Comparison of ENCODE assay signal across 23 cellular contexts in the genomic region with DNA sequence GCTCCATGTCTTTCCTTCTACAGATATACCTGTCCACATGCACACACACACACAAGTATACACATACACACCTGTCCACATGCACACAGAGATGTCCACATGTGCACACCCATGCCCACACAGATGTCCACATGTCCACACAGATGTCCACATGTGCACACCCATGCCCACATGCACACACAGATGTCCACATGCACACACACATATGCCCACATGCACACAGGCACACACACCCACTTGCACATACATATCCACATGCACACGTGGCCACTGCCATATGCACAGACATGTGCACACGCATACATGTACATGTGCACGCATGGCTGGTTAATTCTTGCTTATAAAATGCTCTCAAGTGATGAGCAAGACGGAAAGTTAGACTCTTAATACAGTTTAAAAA. TPM values are rescaled to one million over a fixed set of nuclear protein-coding genes. Genes with fewer than 3 reads are reported as not detected.
A peak's percentile ranks its signal among the peaks of the same experiment; 100 is the strongest.
DNase-seq lines count a peak whose midpoint lies in the region; TF ChIP-seq lines count a peak whose summit lies in the region.
"Had no signal": no experiment of that assay in that cellular context is flagged by ENCODE, and none has a peak within 500 bp of the region (broad histone marks: within the 10 kb centered on the region; RNA-seq: fewer than 3 reads in every experiment).

No MANE protein-coding gene starts in this region.

- intact Hi-C loops in activated CD4-positive, alpha-beta memory T cell treated with anti-CD3 and anti-CD28 coated beads for 36 hours (cut with micrococcal nuclease): no loop called here
- intact Hi-C loops in CD14-positive monocyte (cut with micrococcal nuclease): no loop called here
- intact Hi-C loops in activated T-helper 1 cell treated with anti-CD3 and anti-CD28 coated beads, Interleukin-12 subunit alpha, Interleukin-12 subunit beta, Interleukin-2, Interleukin-4 antibody, amounts not matched to agents 30 ng/mL and 10 ng/mL and 1 ng/mL, durations not matched to agents 14 hours and 24 hours and 36 hours (cut with micrococcal nuclease): no loop called here

- no peak overlapping the region for H3K9ac ChIP-seq in liver (ENCODE audit: low read depth in 1 of 2, low read length in 2 of 2)
- H3K9ac ChIP-seq: GM23248, KMS-11 had no signal

- H3K9me3 ChIP-seq in liver (ENCODE audit: control insufficient read depth in 4 of 4, low read length in 3 of 4): no peaks in the 10 kb centered on the region
- H3K9me3 ChIP-seq: colonic mucosa, gastroesophageal sphincter had no signal

- peaks cover 50% of the 10 kb centered on the region for H3K4me1 Mint-ChIP-seq in activated CD4-positive, alpha-beta memory T cell treated with anti-CD3 and anti-CD28 coated beads for 36 hours (ENCODE audit: low read depth)
- peaks cover 41% of the 10 kb centered on the region for H3K4me1 Mint-ChIP-seq in activated CD4-positive, alpha-beta memory T cell treated with anti-CD3 and anti-CD28 coated beads, Interleukin-2, amount 10 ng/mL, durations not matched to agents 7 days and 5 days
- H3K4me1 Mint-ChIP-seq in CD14-positive monocyte: peaks cover 3% of the 10 kb centered on the region
- peaks cover 33% of the 10 kb centered on the region for H3K4me1 Mint-ChIP-seq in activated T-helper 1 cell treated with anti-CD3 and anti-CD28 coated beads, Interleukin-12 subunit alpha, Interleukin-12 subunit beta, Interleukin-2, Interleukin-4 antibody, amounts not matched to agents 30 ng/mL and 10 ng/mL and 1 ng/mL, durations not matched to agents 14 hours and 24 hours and 36 hours (ENCODE audit: low read depth)

- DNase-seq in activated CD4-positive, alpha-beta memory T cell treated with anti-CD3 and anti-CD28 coated beads for 36 hours: no peak
- DNase-seq in activated CD4-positive, alpha-beta memory T cell treated with anti-CD3 and anti-CD28 coated beads, Interleukin-2, amount 10 ng/mL, durations not matched to agents 7 days and 5 days: no peak
- DNase-seq in CD14-positive monocyte (ENCODE audit: low spot score) (no peak), HT-29 (ENCODE audit: low spot score) (no peak), activated gamma-delta T cell (lab: John Stamatoyannopoulos, UW) (no peak), DMS 273 (lab: John Stamatoyannopoulos, UW; ENCODE audit: unreplicated experiment) (no peak)
- no peak for DNase-seq in activated T-helper 1 cell treated with anti-CD3 and anti-CD28 coated beads, Interleukin-12 subunit alpha, Interleukin-12 subunit beta, Interleukin-2, Interleukin-4 antibody, amounts not matched to agents 30 ng/mL and 10 ng/mL and 1 ng/mL, durations not matched to agents 14 hours and 24 hours and 36 hours (ENCODE audit: low spot score)
- DNase-seq: activated CD8-positive, alpha-beta memory T cell treated with anti-CD3 and anti-CD28 coated beads, Interleukin-2, amount 10 ng/mL, durations not matched to agents 7 days and 5 days; activated gamma-delta T cell treated with Interleukin-2 at 50 U/mL for 16 hours; colonic mucosa; DMS79; effector memory CD8-positive, alpha-beta T cell; GF-D8; GM23248; hypothalamus; NCI-H1436 treated with DMSO at 0.1 percent for 48 hours; NCI-H510A; PC-9; SIG-M5 had no signal

- H3K27me3 Mint-ChIP-seq in activated CD4-positive, alpha-beta memory T cell treated with anti-CD3 and anti-CD28 coated beads for 36 hours: no peaks in the 10 kb centered on the region
- no peaks in the 10 kb centered on the region for H3K27me3 Mint-ChIP-seq in activated CD4-positive, alpha-beta memory T cell treated with anti-CD3 and anti-CD28 coated beads, Interleukin-2, amount 10 ng/mL, durations not matched to agents 7 days and 5 days
- no peaks in the 10 kb centered on the region for H3K27me3 Mint-ChIP-seq in CD14-positive monocyte (ENCODE audit: low read depth in 3 of 3)
- no peaks in the 10 kb centered on the region for H3K27me3 Mint-ChIP-seq in activated T-helper 1 cell treated with anti-CD3 and anti-CD28 coated beads, Interleukin-12 subunit alpha, Interleukin-12 subunit beta, Interleukin-2, Interleukin-4 antibody, amounts not matched to agents 30 ng/mL and 10 ng/mL and 1 ng/mL, durations not matched to agents 14 hours and 24 hours and 36 hours (ENCODE audit: insufficient read depth)
- H3K27me3 Mint-ChIP-seq: activated CD8-positive, alpha-beta memory T cell treated with anti-CD3 and anti-CD28 coated beads, Interleukin-2, amount 10 ng/mL, durations not matched to agents 7 days and 5 days; effector memory CD8-positive, alpha-beta T cell; type B pancreatic cell had no signal

- H3K27me3 ChIP-seq in liver (ENCODE audit: control insufficient read depth in 4 of 4, insufficient read depth in 4 of 4, low read length in 3 of 4): no peaks in the 10 kb centered on the region
- H3K27me3 ChIP-seq: colonic mucosa, gastroesophageal sphincter had no signal

- POLR2A ChIA-PET in activated CD4-positive, alpha-beta memory T cell treated with anti-CD3 and anti-CD28 coated beads for 36 hours (lab: Charles Lee): no interaction called here
- POLR2A ChIA-PET in activated CD4-positive, alpha-beta memory T cell treated with anti-CD3 and anti-CD28 coated beads, Interleukin-2, amount 10 ng/mL, durations not matched to agents 7 days and 5 days (lab: Charles Lee): no interaction called here

- CTCF ChIA-PET in activated CD4-positive, alpha-beta memory T cell treated with anti-CD3 and anti-CD28 coated beads for 36 hours (lab: Charles Lee): no interaction called here
- CTCF ChIA-PET in activated CD4-positive, alpha-beta memory T cell treated with anti-CD3 and anti-CD28 coated beads, Interleukin-2, amount 10 ng/mL, durations not matched to agents 7 days and 5 days (lab: Charles Lee): no interaction called here

- H3K9me3 Mint-ChIP-seq in activated CD4-positive, alpha-beta memory T cell treated with anti-CD3 and anti-CD28 coated beads for 36 hours: peaks cover 2% of the 10 kb centered on the region
- peaks cover 2% of the 10 kb centered on the region for H3K9me3 Mint-ChIP-seq in activated CD4-positive, alpha-beta memory T cell treated with anti-CD3 and anti-CD28 coated beads, Interleukin-2, amount 10 ng/mL, durations not matched to agents 7 days and 5 days
- H3K9me3 Mint-ChIP-seq in CD14-positive monocyte: no peaks in the 10 kb centered on the region
- H3K9me3 Mint-ChIP-seq in activated T-helper 1 cell treated with anti-CD3 and anti-CD28 coated beads, Interleukin-12 subunit alpha, Interleukin-12 subunit beta, Interleukin-2, Interleukin-4 antibody, amounts not matched to agents 30 ng/mL and 10 ng/mL and 1 ng/mL, durations not matched to agents 14 hours and 24 hours and 36 hours: peaks cover 7% of the 10 kb centered on the region
- H3K9me3 Mint-ChIP-seq: effector memory CD8-positive, alpha-beta T cell had no signal

- peak overlapping the region; percentile 52 for H3K27ac Mint-ChIP-seq in activated CD4-positive, alpha-beta memory T cell treated with anti-CD3 and anti-CD28 coated beads for 36 hours
- H3K27ac Mint-ChIP-seq in activated CD4-positive, alpha-beta memory T cell treated with anti-CD3 and anti-CD28 coated beads, Interleukin-2, amount 10 ng/mL, durations not matched to agents 7 days and 5 days: no peak overlapping the region
- peak overlapping the region in 4 of 7 donors; percentile 9 to 55 (median 28) for H3K27ac Mint-ChIP-seq in CD14-positive monocyte
- H3K27ac Mint-ChIP-seq in activated T-helper 1 cell treated with anti-CD3 and anti-CD28 coated beads, Interleukin-12 subunit alpha, Interleukin-12 subunit beta, Interleukin-2, Interleukin-4 antibody, amounts not matched to agents 30 ng/mL and 10 ng/mL and 1 ng/mL, durations not matched to agents 14 hours and 24 hours and 36 hours: peak overlapping the region; percentile 1
- H3K27ac Mint-ChIP-seq: activated CD8-positive, alpha-beta memory T cell treated with anti-CD3 and anti-CD28 coated beads, Interleukin-2, amount 10 ng/mL, durations not matched to agents 7 days and 5 days; type B pancreatic cell had no signal

- 91% methylated on average over 4 of the region's 4 CpGs for WGBS in liver

- H3K4me3 ChIP-seq in liver (ENCODE audit: low read depth in 1 of 3, low read length in 3 of 3): no peak overlapping the region
- H3K4me3 ChIP-seq: colonic mucosa, gastroesophageal sphincter, GM23248, PC-9 had no signal

- H3K4me3 Mint-ChIP-seq in activated CD4-positive, alpha-beta memory T cell treated with anti-CD3 and anti-CD28 coated beads for 36 hours: no peak overlapping the region
- H3K4me3 Mint-ChIP-seq in activated CD4-positive, alpha-beta memory T cell treated with anti-CD3 and anti-CD28 coated beads, Interleukin-2, amount 10 ng/mL, durations not matched to agents 7 days and 5 days: no peak overlapping the region
- no peak overlapping the region for H3K4me3 Mint-ChIP-seq in CD14-positive monocyte
- no peak overlapping the region for H3K4me3 Mint-ChIP-seq in activated T-helper 1 cell treated with anti-CD3 and anti-CD28 coated beads, Interleukin-12 subunit alpha, Interleukin-12 subunit beta, Interleukin-2, Interleukin-4 antibody, amounts not matched to agents 30 ng/mL and 10 ng/mL and 1 ng/mL, durations not matched to agents 14 hours and 24 hours and 36 hours
- H3K4me3 Mint-ChIP-seq: activated CD8-positive, alpha-beta memory T cell treated with anti-CD3 and anti-CD28 coated beads, Interleukin-2, amount 10 ng/mL, durations not matched to agents 7 days and 5 days; type B pancreatic cell had no signal

- peaks cover 49% of the 10 kb centered on the region for H3K36me3 Mint-ChIP-seq in activated CD4-positive, alpha-beta memory T cell treated with anti-CD3 and anti-CD28 coated beads for 36 hours
- H3K36me3 Mint-ChIP-seq in activated CD4-positive, alpha-beta memory T cell treated with anti-CD3 and anti-CD28 coated beads, Interleukin-2, amount 10 ng/mL, durations not matched to agents 7 days and 5 days (ENCODE audit: low read depth): peaks cover 56% of the 10 kb centered on the region
- H3K36me3 Mint-ChIP-seq in CD14-positive monocyte: peaks cover 72 to 93% of the 10 kb centered on the region in 2 donors
- peaks cover 51% of the 10 kb centered on the region for H3K36me3 Mint-ChIP-seq in activated T-helper 1 cell treated with anti-CD3 and anti-CD28 coated beads, Interleukin-12 subunit alpha, Interleukin-12 subunit beta, Interleukin-2, Interleukin-4 antibody, amounts not matched to agents 30 ng/mL and 10 ng/mL and 1 ng/mL, durations not matched to agents 14 hours and 24 hours and 36 hours (ENCODE audit: low read depth)

- TF ChIP-seq CTCF in CD14-positive monocyte (IDR thresholded peaks at IDR 0.05) (no peak), liver (IDR thresholded peaks at IDR 0.05; ENCODE audit: low read depth, low read length, missing input control) (no peak)

- peak overlapping the region; percentile 15 to 44 for H3K27ac ChIP-seq in liver (ENCODE audit: low read depth in 1 of 2, low read length in 2 of 2)
- H3K27ac ChIP-seq: colonic mucosa, GM23248, KMS-11, PC-9 had no signal

- no peaks in the 10 kb centered on the region for H3K36me3 ChIP-seq in liver (ENCODE audit: control insufficient read depth in 4 of 4, insufficient read depth in 3 of 4, low read depth in 1 of 4, low read length in 3 of 4)
- H3K36me3 ChIP-seq: colonic mucosa, gastroesophageal sphincter had no signal

- peaks cover 7 to 13% (median 8%) of the 10 kb centered on the region in 4 donors for H3K4me1 ChIP-seq in liver (ENCODE audit: control insufficient read depth in 4 of 4, insufficient read depth in 4 of 4, low read length in 3 of 4)
- H3K4me1 ChIP-seq: colonic mucosa had no signal

- TF ChIP-seq RAD21 in liver (IDR thresholded peaks at IDR 0.05): no peak

RNA-seq across cellular contexts. Expression of a gene that starts 32.2 kb away (rescaled TPM):
- total RNA-seq in activated CD4-positive, alpha-beta memory T cell treated with anti-CD3 and anti-CD28 coated beads for 36 hours: 10 to 100 TPM; 23.9 to 24.1 TPM
- total RNA-seq in activated CD4-positive, alpha-beta memory T cell treated with anti-CD3 and anti-CD28 coated beads, Interleukin-2, amount 10 ng/mL, durations not matched to agents 7 days and 5 days: 10 to 100 TPM; 46.3 TPM
- polyA plus RNA-seq in CD14-positive monocyte (10 to 100 TPM; 12.1 to 14.6 TPM), liver (1 to 10 TPM; 3.7 to 5.2 TPM)
- total RNA-seq in activated T-helper 1 cell treated with anti-CD3 and anti-CD28 coated beads, Interleukin-12 subunit alpha, Interleukin-12 subunit beta, Interleukin-2, Interleukin-4 antibody, amounts not matched to agents 30 ng/mL and 10 ng/mL and 1 ng/mL, durations not matched to agents 14 hours and 24 hours and 36 hours: 40.8 and 45.3 TPM in 2 replicates
- total RNA-seq in liver: 1 to 10 TPM; 4.1 to 4.9 TPM
- total RNA-seq in HT-29 (2014; rRNA removed; shearing (Covaris generic)): 1.3 and 8.9 TPM in 2 replicates
